8 cellular contexts compared by ENCODE assay signal in genomic region chr12:64610660-64611429, GRCh38. TPM values are rescaled to one million over a fixed set of nuclear protein-coding genes. Genes with fewer than 3 reads are reported as not detected.
A peak's percentile ranks its signal among the peaks of the same experiment; 100 is the strongest.
DNase-seq lines count a peak whose midpoint lies in the region; ATAC-seq and TF ChIP-seq lines count a peak whose summit lies in the region.

No MANE protein-coding gene starts in this region.

- H3K9me3 ChIP-seq in lower lobe of right lung, result no peaks in the 10 kb centered on the region

- H3K4me3 ChIP-seq in coronary artery (peak overlapping the region; percentile 94), lower lobe of right lung (peak overlapping the region; percentile 96)

- ATAC-seq in HG02588 (IDR thresholded peaks at IDR 0.05; ENCODE audit: unreplicated experiment) (peak; percentile 53), lower lobe of right lung (peak; percentile 85)

- no peaks in the 10 kb centered on the region for H3K27me3 ChIP-seq in lower lobe of right lung (ENCODE audit: low read depth)

- TF ChIP-seq CTCF in coronary artery (IDR thresholded peaks at IDR 0.05), result no peak
- TF ChIP-seq CTCF in lower lobe of right lung (IDR thresholded peaks at IDR 0.05), result no peak

- intact Hi-C loops in lower lobe of right lung (cut with DNase I), result loop anchor here (10.0 kb wide), 1 partner anchor 46 kb away; no protein-coding TSS in a partner anchor

- DNase-seq in DMS153 (lab: John Stamatoyannopoulos, UW) (peak; percentile 22), DMS153 treated with DMSO at 0.1 percent for 48 hours (lab: John Stamatoyannopoulos, UW; ENCODE audit: unreplicated experiment) (no peak), NCI-H146 (lab: John Stamatoyannopoulos, UW) (peak; percentile 82), coronary artery (ENCODE audit: low spot score) (peak; percentile 82), lower lobe of right lung (peak; percentile 83)
- peak; percentile 55 for DNase-seq in activated CD4-positive, alpha-beta T cell treated with anti-CD3 and anti-CD28 coated beads for 1 hour
- peak; percentile 26 for DNase-seq in stimulated activated CD8-positive, alpha-beta memory T cell treated with anti-CD3 and anti-CD28 coated beads, Interleukin-15, amount 100 ng/mL, for 24 hours (ENCODE audit: low read depth)

- peaks cover 38% of the 10 kb centered on the region for H3K4me1 ChIP-seq in lower lobe of right lung

- peaks cover 8% of the 10 kb centered on the region for H3K36me3 ChIP-seq in lower lobe of right lung

- peak overlapping the region; percentile 91 to 95 for H3K27ac ChIP-seq in coronary artery
- peak overlapping the region; percentile 93 for H3K27ac ChIP-seq in lower lobe of right lung

RNA-seq across cellular contexts. Expression of gene RASSF3, which starts 0.6 kb away (rescaled TPM):
- 82.7 TPM for total RNA-seq in lower lobe of right lung
